ENCODE assay signal across 13 cellular contexts in the genomic region with DNA sequence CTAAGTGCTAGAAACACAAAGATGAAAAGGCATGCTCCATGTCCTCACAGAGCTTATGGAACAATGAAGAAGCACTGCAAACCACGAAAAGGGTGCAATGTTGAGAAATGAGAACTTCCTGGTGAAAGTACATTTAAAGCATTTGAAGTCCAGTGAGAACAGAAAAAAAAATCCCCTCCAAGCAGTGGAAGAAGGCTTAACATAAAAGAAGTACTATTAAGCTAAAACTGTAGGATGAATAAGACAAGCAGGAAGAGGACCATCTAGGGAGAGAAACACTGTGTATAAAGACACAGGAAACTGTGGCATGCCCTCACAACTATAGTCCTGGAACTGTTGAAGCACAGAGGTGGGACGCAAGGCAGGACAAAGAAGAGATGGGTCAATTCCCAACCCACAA. TPM values are rescaled to one million over a fixed set of nuclear protein-coding genes. Genes with fewer than 3 reads are reported as not detected.
DNase-seq lines count a peak whose midpoint lies in the region; ATAC-seq and TF ChIP-seq lines count a peak whose summit lies in the region.
"Had no signal": no experiment of that assay in that cellular context is flagged by ENCODE, and none has a peak within 500 bp of the region (broad histone marks: within the 10 kb centered on the region; RNA-seq: fewer than 3 reads in every experiment).

No MANE protein-coding gene starts in this region.

- no peak for TF ChIP-seq CTCF in fibroblast of villous mesenchyme (IDR thresholded peaks at IDR 0.05; ENCODE audit: insufficient read depth, low read depth, low read length)
- TF ChIP-seq CTCF in spleen (IDR thresholded peaks at IDR 0.05 in 8 of 11, conservative IDR thresholded peaks at IDR 0.05 in 3 of 11): no peak
- TF ChIP-seq CTCF in WERI-Rb-1 (IDR thresholded peaks at IDR 0.05; ENCODE audit: low read depth, low read length): no peak

- 19 to 30% (median 30%) methylated on average over 2 of the region's 2 CpGs for WGBS in spleen, 5 donors

- peaks cover 33 to 100% (median 74%) of the 10 kb centered on the region in 6 donors for H3K4me1 ChIP-seq in spleen

- peak; percentile 50 for DNase-seq in NOMO-1 treated with DMSO at 0.1 percent for 48 hours (lab: John Stamatoyannopoulos, UW; ENCODE audit: unreplicated experiment)
- no peak for DNase-seq in NOMO-1 treated with dmso at 0.1 percent for 144 hours (lab: John Stamatoyannopoulos, UW; ENCODE audit: unreplicated experiment)
- peak; percentile 23 for DNase-seq in OCI-M1 (lab: John Stamatoyannopoulos, UW)
- DNase-seq in fibroblast of villous mesenchyme (ENCODE audit: low read depth): peak; percentile 27
- DNase-seq in spleen: no peak
- DNase-seq in NCI-H748 treated with DMSO at 0.1 percent for 48 hours (lab: John Stamatoyannopoulos, UW): no peak
- no peak for DNase-seq in WERI-Rb-1
- DNase-seq: 8988T; mammary epithelial cell; NCI-H2029; NK-92 treated with Interleukin-12 subunit alpha and Interleukin-12 subunit beta, amount 100 ng/mL, for 24 hours; T1000 had no signal

- TF ChIP-seq POLR2A in spleen (IDR thresholded peaks at IDR 0.05): no peak

- H3K4me3 ChIP-seq in fibroblast of villous mesenchyme (ENCODE audit: low read depth, low read length) (no peak overlapping the region), spleen (peak overlapping the region in 1 of 8 donors; percentile 19), WERI-Rb-1 (ENCODE audit: low read depth, low read length) (no peak overlapping the region)

- no peaks in the 10 kb centered on the region for H3K36me3 ChIP-seq in spleen
- H3K36me3 ChIP-seq in WERI-Rb-1: no peaks in the 10 kb centered on the region

- H3K27me3 ChIP-seq in spleen (replicated peaks in 1 of 7): no peaks in the 10 kb centered on the region
- H3K27me3 ChIP-seq in WERI-Rb-1 (ENCODE audit: insufficient read depth, low read depth, severe bottlenecking): no peaks in the 10 kb centered on the region

- H3K9me3 ChIP-seq in spleen (no peaks in the 10 kb centered on the region), WERI-Rb-1 (ENCODE audit: severe bottlenecking) (no peaks in the 10 kb centered on the region)

- peak overlapping the region in 6 of 8 donors; percentile 13 to 76 (median 53) for H3K27ac ChIP-seq in spleen
- H3K27ac ChIP-seq in WERI-Rb-1: no peak overlapping the region

- intact Hi-C loops in spleen (cut with DNase I; ENCODE audit: low total_unique reads): no loop called here

- no peak for ATAC-seq in HG03159 (IDR thresholded peaks at IDR 0.05; ENCODE audit: unreplicated experiment)

RNA-seq across cellular contexts. Expression of gene TP53BP2, which starts 10.0 kb away (rescaled TPM):
- 32.2 and 38.0 TPM in 2 replicates for total RNA-seq in fibroblast of villous mesenchyme
- total RNA-seq in spleen: 10 to 100 TPM; 27.1 to 50.7 (median 42.2) TPM
- 1 to 10 TPM; 5.2 to 8.0 (median 5.7) TPM for polyA plus RNA-seq in spleen

Comparison
In these comparisons a context has a peak if more than half of its experiments do, and no peak if none do; other contexts are left out.
1. DNase-seq: peak in NOMO-1 treated with DMSO at 0.1 percent for 48 hours (single experiment), OCI-M1 (single experiment) and fibroblast of villous mesenchyme (single experiment); none in NOMO-1 treated with dmso at 0.1 percent for 144 hours (single experiment), spleen (single experiment), NCI-H748 treated with DMSO at 0.1 percent for 48 hours (single experiment) and WERI-Rb-1 (single experiment).